ENCODE assay signal across 13 cellular contexts in the genomic region with DNA sequence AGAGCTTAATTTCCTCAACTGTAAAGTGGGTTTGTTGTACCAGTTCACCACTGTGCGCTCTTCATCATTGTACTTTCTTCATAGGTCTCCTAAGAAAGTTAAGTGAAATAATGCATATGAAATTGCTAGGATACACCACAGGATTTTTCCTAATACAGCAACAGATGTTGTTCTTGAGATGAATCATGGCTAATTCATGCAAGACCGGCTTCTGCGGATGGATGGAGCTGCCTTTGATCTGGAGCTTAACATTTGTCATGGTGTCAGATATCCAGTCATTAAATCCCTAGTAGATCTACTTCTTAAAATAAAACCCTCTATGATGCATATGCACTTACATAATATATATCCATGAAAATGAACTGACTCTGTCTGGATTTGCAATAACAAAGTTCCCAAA.
DNase-seq lines count a peak whose midpoint lies in the region; ATAC-seq and TF ChIP-seq lines count a peak whose summit lies in the region.
"Had no signal": no experiment of that assay in that cellular context is flagged by ENCODE, and none has a peak within 500 bp of the region (broad histone marks: within the 10 kb centered on the region; RNA-seq: fewer than 3 reads in every experiment).

No MANE protein-coding gene starts in this region.

- H3K4me3 ChIP-seq in GM23248 (no peak overlapping the region), fibroblast of pulmonary artery (replicated peaks; ENCODE audit: low read depth, low read length) (no peak overlapping the region), stomach smooth muscle (ENCODE audit: low read length in 2 of 2) (peak overlapping the region; percentile 3)

- H3K27me3 ChIP-seq in GM23248 (replicated peaks; ENCODE audit: insufficient read depth) (no peaks in the 10 kb centered on the region), stomach smooth muscle (ENCODE audit: control insufficient read depth in 1 of 2, insufficient read depth in 2 of 2, low read length in 2 of 2) (no peaks in the 10 kb centered on the region)

- H3K9ac ChIP-seq in GM23248 (no peak overlapping the region), stomach smooth muscle (ENCODE audit: low read length in 2 of 2) (no peak overlapping the region)

- H3K9me3 ChIP-seq in GM23248 (ENCODE audit: low read depth) (no peaks in the 10 kb centered on the region), stomach smooth muscle (ENCODE audit: control insufficient read depth in 2 of 2, low read length in 2 of 2) (no peaks in the 10 kb centered on the region)

- peak; percentile 94 for DNase-seq in GM23248
- peak; percentile 99 for DNase-seq in RPMI7951 (ENCODE audit: low read depth)
- peak; percentile 91 for DNase-seq in fibroblast of pulmonary artery (ENCODE audit: low read depth)
- no peak for DNase-seq in stimulated activated naive CD4-positive, alpha-beta T cell (lab: John Stamatoyannopoulos, UW)
- DNase-seq: activated CD4-positive, alpha-beta T cell treated with anti-CD3 and anti-CD28 coated beads, Interleukin-2, amount 50 U/mL, for 4 hours; hypothalamus; MV-4-11; nephron progenitor cell; SHP77 treated with DMSO at 0.1 percent for 48 hours had no signal

- 30 to 33% methylated on average over 3 of the region's 3 CpGs for WGBS in GM23248 (ENCODE audit: low coverage in 1 of 2, low lambda C conversion rate in 2 of 2, missing lambda C conversion rate in 2 of 2), 2 experiments

- TF ChIP-seq CTCF in fibroblast of pulmonary artery (IDR thresholded peaks at IDR 0.05; ENCODE audit: low read length, missing control alignments) = no peak

- peaks cover 62% of the 10 kb centered on the region for H3F3A ChIP-seq in GM23248 (ENCODE audit: insufficient read depth)

- in situ Hi-C loops in GM23248 (cut with MboI) = no loop called here

- H3K79me2 ChIP-seq in GM23248 (ENCODE audit: insufficient read depth) = no peaks in the 10 kb centered on the region

- H3K4me1 ChIP-seq in GM23248 (ENCODE audit: insufficient read depth) (peaks cover 45% of the 10 kb centered on the region), stomach smooth muscle (ENCODE audit: control insufficient read depth, insufficient read depth, low read length) (peaks cover 42% of the 10 kb centered on the region)

- H4K20me1 ChIP-seq in GM23248 (ENCODE audit: insufficient read depth) = no peaks in the 10 kb centered on the region

- H3K36me3 ChIP-seq in GM23248 (ENCODE audit: low read depth) = no peaks in the 10 kb centered on the region
- H3K36me3 ChIP-seq in stomach smooth muscle (ENCODE audit: control insufficient read depth in 2 of 2, insufficient read depth in 2 of 2, low read length in 2 of 2) = no peaks in the 10 kb centered on the region

- no peak for ATAC-seq in HG02678 (IDR thresholded peaks at IDR 0.05; ENCODE audit: unreplicated experiment)
- no peak for ATAC-seq in GM21447 (IDR thresholded peaks at IDR 0.05; ENCODE audit: unreplicated experiment)
- no peak for ATAC-seq in GM21825 (IDR thresholded peaks at IDR 0.05; ENCODE audit: unreplicated experiment)

- no peak overlapping the region for H2AFZ ChIP-seq in GM23248

- H3K4me2 ChIP-seq in GM23248 (ENCODE audit: unreplicated experiment) = no peak overlapping the region

- H3K9me2 ChIP-seq in GM23248 (ENCODE audit: insufficient read depth) = no peaks in the 10 kb centered on the region

- H3K27ac ChIP-seq in GM23248 (peak overlapping the region; percentile 32), stomach smooth muscle (ENCODE audit: low read length) (peak overlapping the region; percentile 49)

Comparison
In these comparisons a context has a peak if more than half of its experiments do, and no peak if none do; other contexts are left out.
1. DNase-seq: peak in GM23248 (single experiment), RPMI7951 (single experiment) and fibroblast of pulmonary artery (single experiment); none in stimulated activated naive CD4-positive, alpha-beta T cell (0 of 6).
2. H3K4me3 ChIP-seq: peak in stomach smooth muscle (2 of 2); none in GM23248 (single experiment) and fibroblast of pulmonary artery (single experiment).